Comparison of ENCODE assay signal across 9 cellular contexts in the genomic region with DNA sequence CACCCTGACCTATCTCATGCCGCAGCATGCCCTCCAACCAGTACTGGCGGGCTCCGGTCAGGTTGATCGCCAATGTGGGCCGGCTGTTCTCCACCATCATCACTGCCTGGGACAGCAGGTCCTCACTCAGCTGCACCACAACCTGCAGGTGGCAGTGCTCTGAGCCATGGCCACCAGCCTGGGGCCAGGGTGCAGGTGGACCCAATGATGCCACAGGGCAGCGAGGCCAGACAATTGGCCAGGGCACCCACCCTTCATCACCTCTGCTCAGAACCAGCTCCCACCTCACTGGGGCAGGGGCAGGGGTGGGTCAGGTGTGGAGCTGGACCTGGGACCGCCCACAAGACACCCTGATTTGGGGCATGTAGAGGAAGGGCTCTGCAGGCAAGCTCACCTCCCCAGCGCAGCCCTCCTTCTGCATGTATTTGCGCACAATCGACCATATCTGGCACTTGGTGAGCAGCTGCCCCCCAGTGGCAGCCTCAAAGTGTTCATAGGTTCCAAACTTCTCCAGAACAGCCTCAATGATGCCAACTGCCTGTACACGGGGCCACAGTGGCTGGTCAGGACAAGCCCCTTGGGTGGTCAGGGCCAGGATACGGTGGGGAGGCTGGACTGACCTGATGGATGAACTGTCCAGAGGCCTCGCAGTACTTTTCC. TPM values are rescaled to one million over a fixed set of nuclear protein-coding genes. Genes with fewer than 3 reads are reported as not detected.
A peak's percentile ranks its signal among the peaks of the same experiment; 100 is the strongest.
DNase-seq lines count a peak whose midpoint lies in the region; ATAC-seq and TF ChIP-seq lines count a peak whose summit lies in the region.
"Had no signal": no experiment of that assay in that cellular context is flagged by ENCODE, and none has a peak within 500 bp of the region (broad histone marks: within the 10 kb centered on the region; RNA-seq: fewer than 3 reads in every experiment).

No MANE protein-coding gene starts in this region.

- peaks cover 11% of the 10 kb centered on the region; the same call in 1 of the 2 replicates for H3K36me3 ChIP-seq in IMR-90 (ENCODE audit: control insufficient read depth, insufficient read depth, low read length)
- H3K36me3 ChIP-seq in neuronal stem cell (replicated peaks in 1 of 2; ENCODE audit: control insufficient read depth in 2 of 2, insufficient read depth in 2 of 2, low read length in 2 of 2), result peaks cover 2 to 19% of the 10 kb centered on the region in 2 donors

- no peak overlapping the region for H4K91ac ChIP-seq in IMR-90 (ENCODE audit: insufficient read depth, low read depth, low read length)
- no peak overlapping the region for H4K91ac ChIP-seq in neuronal stem cell (ENCODE audit: low read depth, low read length, poor library complexity)

- H3K27me3 ChIP-seq in IMR-90 (ENCODE audit: control insufficient read depth, insufficient read depth, low read length) (no peaks in the 10 kb centered on the region), neuronal stem cell (ENCODE audit: control insufficient read depth in 3 of 3, insufficient read depth in 3 of 3, low read depth in 1 of 3, low read length in 3 of 3) (peaks cover 0 to 57% (median 5%) of the 10 kb centered on the region in 3 experiments)

- no peak overlapping the region for H3K4ac ChIP-seq in IMR-90 (ENCODE audit: low read depth, low read length)
- no peak overlapping the region for H3K4ac ChIP-seq in neuronal stem cell (ENCODE audit: low read length)

- H2AFZ ChIP-seq in IMR-90 (replicated peaks; ENCODE audit: low read length, poor library complexity) (no peak overlapping the region), neuronal stem cell (ENCODE audit: low read length) (no peak overlapping the region)

- peak; percentile 13; the same call in 1 of the 2 replicates for TF ChIP-seq CTCF in IMR-90 (conservative IDR thresholded peaks at IDR 0.05; ENCODE audit: low read depth, low read length)
- TF ChIP-seq CTCF in activated CD8-positive, alpha-beta T cell treated with anti-CD3 and anti-CD28 coated beads for 36 hours (IDR thresholded peaks at IDR 0.05), result peak; percentile 51

- intact Hi-C loops in activated CD4-positive, alpha-beta T cell treated with anti-CD3 and anti-CD28 coated beads, Interleukin-2, amount 10 ng/mL, durations not matched to agents 24 days and 14 days (cut with micrococcal nuclease), result no loop called here
- intact Hi-C loops in IMR-90 (cut with micrococcal nuclease), result loop anchor here (10.0 kb wide), 1 partner anchor 165 kb away; no protein-coding TSS in a partner anchor
- intact Hi-C loops in activated CD8-positive, alpha-beta T cell treated with anti-CD3 and anti-CD28 coated beads for 36 hours (cut with micrococcal nuclease), result loop anchor here (10.0 kb wide), 1 partner anchor 205 kb away; no protein-coding TSS in a partner anchor

- peaks cover 18% of the 10 kb centered on the region for H3K36me3 Mint-ChIP-seq in activated CD4-positive, alpha-beta T cell treated with anti-CD3 and anti-CD28 coated beads, Interleukin-2, amount 10 ng/mL, durations not matched to agents 24 days and 14 days (ENCODE audit: low read depth)
- peaks cover 7% of the 10 kb centered on the region for H3K36me3 Mint-ChIP-seq in activated CD8-positive, alpha-beta T cell treated with anti-CD3 and anti-CD28 coated beads for 36 hours (ENCODE audit: low read depth)

- H3K4me3 Mint-ChIP-seq in activated CD4-positive, alpha-beta T cell treated with anti-CD3 and anti-CD28 coated beads, Interleukin-2, amount 10 ng/mL, durations not matched to agents 24 days and 14 days, result peak overlapping the region; percentile 74
- H3K4me3 Mint-ChIP-seq in activated CD8-positive, alpha-beta T cell treated with anti-CD3 and anti-CD28 coated beads for 36 hours, result no peak overlapping the region

- no peaks in the 10 kb centered on the region for H3K27me3 Mint-ChIP-seq in activated CD4-positive, alpha-beta T cell treated with anti-CD3 and anti-CD28 coated beads, Interleukin-2, amount 10 ng/mL, durations not matched to agents 24 days and 14 days
- H3K27me3 Mint-ChIP-seq in activated CD8-positive, alpha-beta T cell treated with anti-CD3 and anti-CD28 coated beads for 36 hours, result peaks cover 36% of the 10 kb centered on the region

- H3K9me3 Mint-ChIP-seq in activated CD4-positive, alpha-beta T cell treated with anti-CD3 and anti-CD28 coated beads, Interleukin-2, amount 10 ng/mL, durations not matched to agents 24 days and 14 days, result no peaks in the 10 kb centered on the region
- H3K9me3 Mint-ChIP-seq in activated CD8-positive, alpha-beta T cell treated with anti-CD3 and anti-CD28 coated beads for 36 hours, result no peaks in the 10 kb centered on the region

- ATAC-seq in IMR-90 (ENCODE audit: low read depth), result no peak
- ATAC-seq in activated CD8-positive, alpha-beta T cell treated with anti-CD3 and anti-CD28 coated beads for 36 hours, result no peak

- H4K5ac ChIP-seq in IMR-90 (ENCODE audit: low read depth, low read length), result no peak overlapping the region

- peaks cover 34% of the 10 kb centered on the region for H3K4me1 Mint-ChIP-seq in activated CD4-positive, alpha-beta T cell treated with anti-CD3 and anti-CD28 coated beads, Interleukin-2, amount 10 ng/mL, durations not matched to agents 24 days and 14 days
- peaks cover 26% of the 10 kb centered on the region for H3K4me1 Mint-ChIP-seq in activated CD8-positive, alpha-beta T cell treated with anti-CD3 and anti-CD28 coated beads for 36 hours (ENCODE audit: low read depth)

- no peak overlapping the region for H2BK5ac ChIP-seq in IMR-90 (ENCODE audit: low read depth, low read length, poor library complexity, severe bottlenecking)
- H2BK5ac ChIP-seq in neuronal stem cell (ENCODE audit: low read length), result no peak overlapping the region

- no peak for TF ChIP-seq POLR2A in IMR-90 (IDR thresholded peaks at IDR 0.05; ENCODE audit: low read depth, low read length)

- BruUV-seq in IMR-90 (replicated peaks; lab: Mats Ljungman, UMichigan), result no TSS peak

- H2BK12ac ChIP-seq in neuronal stem cell (ENCODE audit: low read length), result no peak overlapping the region

- H3K27ac Mint-ChIP-seq in activated CD4-positive, alpha-beta T cell treated with anti-CD3 and anti-CD28 coated beads, Interleukin-2, amount 10 ng/mL, durations not matched to agents 24 days and 14 days, result no peak overlapping the region
- H3K27ac Mint-ChIP-seq in activated CD8-positive, alpha-beta T cell treated with anti-CD3 and anti-CD28 coated beads for 36 hours, result no peak overlapping the region

- H3K23ac ChIP-seq in IMR-90 (ENCODE audit: low read depth, low read length) (no peak overlapping the region), neuronal stem cell (ENCODE audit: low read depth, low read length, poor library complexity) (no peak overlapping the region)

- H2AK9ac ChIP-seq in IMR-90 (replicated peaks; ENCODE audit: low read depth, low read length, poor library complexity), result peak overlapping the region; percentile 73

- no peak overlapping the region for H3K56ac ChIP-seq in IMR-90 (ENCODE audit: extremely low read depth, insufficient read depth, low read length)

- no peaks in the 10 kb centered on the region for H3K9me3 ChIP-seq in IMR-90 (ENCODE audit: control insufficient read depth, insufficient read depth, low read length)
- no peaks in the 10 kb centered on the region for H3K9me3 ChIP-seq in neuronal stem cell (replicated peaks in 1 of 2; ENCODE audit: control insufficient read depth in 2 of 2, insufficient read depth in 1 of 2, low read depth in 1 of 2, low read length in 2 of 2)

- no peak overlapping the region for H2BK20ac ChIP-seq in IMR-90 (ENCODE audit: low read depth, low read length)

- no peak overlapping the region for H2BK15ac ChIP-seq in IMR-90 (ENCODE audit: low read depth, low read length)
- H2BK15ac ChIP-seq in neuronal stem cell (ENCODE audit: low read length), result no peak overlapping the region

- no peak overlapping the region for H3K27ac ChIP-seq in IMR-90 (ENCODE audit: insufficient read depth, low read length)
- no peak overlapping the region for H3K27ac ChIP-seq in neuronal stem cell (replicated peaks; ENCODE audit: low read length)

- no peak overlapping the region for H2AK5ac ChIP-seq in IMR-90 (ENCODE audit: low read depth, low read length)
- H2AK5ac ChIP-seq in neuronal stem cell (ENCODE audit: low read depth, low read length), result no peak overlapping the region

- H3K9me1 ChIP-seq in IMR-90 (ENCODE audit: insufficient read depth, low read length), result peaks cover 10% of the 10 kb centered on the region

- peaks cover 27 to 49% of the 10 kb centered on the region in 2 experiments for H3K79me1 ChIP-seq in IMR-90 (ENCODE audit: low read depth in 1 of 2, low read length in 2 of 2)
- H3K79me1 ChIP-seq in neuronal stem cell (ENCODE audit: low read depth, low read length), result peaks cover 3% of the 10 kb centered on the region

- H3K18ac ChIP-seq in IMR-90 (ENCODE audit: low read depth, low read length), result no peak overlapping the region
- H3K18ac ChIP-seq in neuronal stem cell (ENCODE audit: low read length), result peak overlapping the region; percentile 13

- H3K4me3 ChIP-seq in IMR-90 (ENCODE audit: insufficient read depth, low read depth, low read length) (no peak overlapping the region), neuronal stem cell (ENCODE audit: low read length in 2 of 2) (no peak overlapping the region)

- dilution Hi-C loops in IMR-90 (cut with HindIII; ENCODE audit: low sequenced_read_pairs, unreplicated experiment), result no loop called here

- CTCF ChIA-PET in IMR-90 (lab: Yijun Ruan, JAX), result no interaction called here
- CTCF ChIA-PET in activated CD8-positive, alpha-beta T cell treated with anti-CD3 and anti-CD28 coated beads for 36 hours (lab: Charles Lee), result interaction anchor here (0.7 to 16.0 kb wide), 6 partner anchors 9 to 196 kb away, joined by 3 to 209 read pairs (median 3); partner anchors contain the start of genes B3GNT9, FBXL8, HSF4 and NOL3

- no peak overlapping the region for H2BK120ac ChIP-seq in IMR-90 (ENCODE audit: low read depth, low read length)
- H2BK120ac ChIP-seq in neuronal stem cell (ENCODE audit: low read depth, low read length), result no peak overlapping the region

- TF ChIP-seq RAD21 in IMR-90 (IDR thresholded peaks at IDR 0.05; ENCODE audit: low read length), result 0 out of 2 replicates have a peak, but pooled peaks have one; percentile 15

- H4K8ac ChIP-seq in IMR-90 (ENCODE audit: low read depth in 2 of 2, low read length in 2 of 2) (no peak overlapping the region), neuronal stem cell (ENCODE audit: low read depth, low read length) (no peak overlapping the region)

- in situ Hi-C loops in IMR-90 (cut with MboI; ENCODE audit: low sequenced_read_pairs), result no loop called here

- DNase-seq in activated CD4-positive, alpha-beta T cell treated with anti-CD3 and anti-CD28 coated beads, Interleukin-2, amount 10 ng/mL, durations not matched to agents 24 days and 14 days, result peak; percentile 75
- DNase-seq in activated CD4-positive, alpha-beta T cell treated with anti-CD3 and anti-CD28 coated beads, Interleukin-2, amount 50 U/mL, for 48 hours, result no peak
- DNase-seq in IMR-90 (no peak), neuronal stem cell (ENCODE audit: low spot score) (no peak), NCI-H2171 treated with DMSO at 0.1 percent for 48 hours (lab: John Stamatoyannopoulos, UW) (no peak), inferior parietal cortex (ENCODE audit: extremely low spot score) (no peak), cerebellar cortex (ENCODE audit: low spot score) (no peak)
- DNase-seq in activated CD8-positive, alpha-beta T cell treated with anti-CD3 and anti-CD28 coated beads for 36 hours, result peak; percentile 60
- DNase-seq: C1 segment of cervical spinal cord had no signal

- POLR2A ChIA-PET in IMR-90 (lab: Charles Lee; ENCODE audit: unreplicated experiment), result interaction anchor here (0.6 kb wide), 1 partner anchor 78 kb away, joined by 4 read pairs; no protein-coding TSS in a partner anchor
- POLR2A ChIA-PET in activated CD8-positive, alpha-beta T cell treated with anti-CD3 and anti-CD28 coated beads for 36 hours (lab: Charles Lee), result interaction anchor here (4.6 kb wide), 1 partner anchor 14 kb away, joined by 23 read pairs; the partner anchor contains the start of gene HSF4

- peaks cover 34% of the 10 kb centered on the region for H4K20me1 ChIP-seq in IMR-90 (ENCODE audit: insufficient read depth, low read length)

- H3K4me1 ChIP-seq in IMR-90 (ENCODE audit: control insufficient read depth, insufficient read depth, low read length), result peaks cover 12% of the 10 kb centered on the region
- peaks cover 12 to 16% of the 10 kb centered on the region in 2 donors for H3K4me1 ChIP-seq in neuronal stem cell (ENCODE audit: control insufficient read depth in 2 of 2, insufficient read depth in 1 of 2, low read depth in 1 of 2, low read length in 2 of 2)

- H3K14ac ChIP-seq in IMR-90 (replicated peaks; ENCODE audit: low read depth, low read length), result no peak overlapping the region
- no peak overlapping the region for H3K14ac ChIP-seq in neuronal stem cell (ENCODE audit: low read length)

- 57% methylated on average over 2 of the region's 13 CpGs; no CpG with 5 or more reads in 1 of the 2 experiments for WGBS in IMR-90 (ENCODE audit: extremely low coverage in 2 of 2, insufficient read length in 1 of 2), 2 experiments
- no CpG with 5 or more reads among the region's 13 CpGs for WGBS in neuronal stem cell (ENCODE audit: extremely low coverage in 2 of 2, insufficient read length in 2 of 2, insufficient replicate concordance in 1 of 2), 2 donors

- no peak overlapping the region for H3K4me2 ChIP-seq in IMR-90 (ENCODE audit: low read depth, low read length)
- no peak overlapping the region for H3K4me2 ChIP-seq in neuronal stem cell (ENCODE audit: insufficient read depth, low read length, poor library complexity, severe bottlenecking)

- H3K9ac ChIP-seq in IMR-90 (ENCODE audit: low read depth, low read length) (no peak overlapping the region), neuronal stem cell (ENCODE audit: low read depth, low read length, poor library complexity) (peak overlapping the region; percentile 30)

RNA-seq across cellular contexts. Expression of gene MATCAP1, which starts 4.2 kb away (rescaled TPM):
- total RNA-seq in activated CD4-positive, alpha-beta T cell treated with anti-CD3 and anti-CD28 coated beads, Interleukin-2, amount 10 ng/mL, durations not matched to agents 24 days and 14 days, result 51.3 and 55.1 TPM in 2 replicates
- total RNA-seq in IMR-90 (2012; rRNA removed), result 7.5 and 8.2 TPM in 2 replicates
- 43.9 and 47.3 TPM in 2 replicates for polyA plus RNA-seq in IMR-90 (2012; rRNA removed)
- polyA plus RNA-seq in IMR-90 (2012; cell fraction: cytosol; rRNA removed), result 15.4 and 29.8 TPM in 2 replicates
- 309 and 661 TPM in 2 replicates for polyA plus RNA-seq in IMR-90 (2012; cell fraction: nucleus; rRNA removed; ENCODE audit: low replicate concordance)
- total RNA-seq in activated CD8-positive, alpha-beta T cell treated with anti-CD3 and anti-CD28 coated beads for 36 hours, result 10 to 100 TPM; 49.5 to 49.9 TPM
- polyA plus RNA-seq in neuronal stem cell (2013, experiment 1 of 2), result 20.9 TPM
- polyA plus RNA-seq in neuronal stem cell (2013, experiment 2 of 2), result 17.1 TPM

RNA-seq across cellular contexts. Expression of gene NOL3, which starts 9.2 kb away (rescaled TPM):
- total RNA-seq in activated CD4-positive, alpha-beta T cell treated with anti-CD3 and anti-CD28 coated beads, Interleukin-2, amount 10 ng/mL, durations not matched to agents 24 days and 14 days, result 31.0 and 36.7 TPM in 2 replicates
- total RNA-seq in IMR-90 (2012; rRNA removed), result 5.0 and 6.1 TPM in 2 replicates
- 16.9 and 17.2 TPM in 2 replicates for polyA plus RNA-seq in IMR-90 (2012; rRNA removed)
- 17.3 and 24.9 TPM in 2 replicates for polyA plus RNA-seq in IMR-90 (2012; cell fraction: cytosol; rRNA removed)
- 60.1 and 82.3 TPM in 2 replicates for polyA plus RNA-seq in IMR-90 (2012; cell fraction: nucleus; rRNA removed; ENCODE audit: low replicate concordance)
- 10 to 100 TPM; 24.5 to 25.3 TPM for total RNA-seq in activated CD8-positive, alpha-beta T cell treated with anti-CD3 and anti-CD28 coated beads for 36 hours
- polyA plus RNA-seq in neuronal stem cell (2013, experiment 1 of 2), result 2.7 TPM
- polyA plus RNA-seq in neuronal stem cell (2013, experiment 2 of 2), result 2.2 TPM

RNA-seq across cellular contexts. Expression of gene EXOC3L1, which starts 10.4 kb away (rescaled TPM):
- total RNA-seq in activated CD4-positive, alpha-beta T cell treated with anti-CD3 and anti-CD28 coated beads, Interleukin-2, amount 10 ng/mL, durations not matched to agents 24 days and 14 days, result 0.12 TPM in 1 of 2 replicates, not detected in the other
- total RNA-seq in IMR-90 (2012; rRNA removed), result not detected in 2 replicates
- 0.09 TPM in 1 of 2 replicates, not detected in the other for polyA plus RNA-seq in IMR-90 (2012; rRNA removed)
- 0.09 and 0.17 TPM in 2 replicates for polyA plus RNA-seq in IMR-90 (2012; cell fraction: cytosol; rRNA removed)
- 0.36 and 1.0 TPM in 2 replicates for polyA plus RNA-seq in IMR-90 (2012; cell fraction: nucleus; rRNA removed; ENCODE audit: low replicate concordance)
- under 1 TPM in 1 of 2 experiments, not detected in 1; 0.23 TPM for total RNA-seq in activated CD8-positive, alpha-beta T cell treated with anti-CD3 and anti-CD28 coated beads for 36 hours
- not detected for polyA plus RNA-seq in neuronal stem cell (2013, experiment 1 of 2)
- polyA plus RNA-seq in neuronal stem cell (2013, experiment 2 of 2), result 0.03 TPM

RNA-seq across cellular contexts. Expression of gene E2F4, which starts 12.4 kb away (rescaled TPM):
- total RNA-seq in activated CD4-positive, alpha-beta T cell treated with anti-CD3 and anti-CD28 coated beads, Interleukin-2, amount 10 ng/mL, durations not matched to agents 24 days and 14 days, result 165 and 166 TPM in 2 replicates
- total RNA-seq in IMR-90 (2012; rRNA removed), result 57.5 and 63.4 TPM in 2 replicates
- 103 and 106 TPM in 2 replicates for polyA plus RNA-seq in IMR-90 (2012; rRNA removed)
- polyA plus RNA-seq in IMR-90 (2012; cell fraction: cytosol; rRNA removed), result 82.1 and 82.4 TPM in 2 replicates
- polyA plus RNA-seq in IMR-90 (2012; cell fraction: nucleus; rRNA removed; ENCODE audit: low replicate concordance), result 415 and 587 TPM in 2 replicates
- 100 to 1,000 TPM; 104 to 105 TPM for total RNA-seq in activated CD8-positive, alpha-beta T cell treated with anti-CD3 and anti-CD28 coated beads for 36 hours
- polyA plus RNA-seq in neuronal stem cell (2013, experiment 1 of 2), result 43.7 TPM
- polyA plus RNA-seq in neuronal stem cell (2013, experiment 2 of 2), result 41.6 TPM

RNA-seq across cellular contexts. Expression of gene HSF4, which starts 15.0 kb away (rescaled TPM):
- 48.5 and 54.0 TPM in 2 replicates for total RNA-seq in activated CD4-positive, alpha-beta T cell treated with anti-CD3 and anti-CD28 coated beads, Interleukin-2, amount 10 ng/mL, durations not matched to agents 24 days and 14 days
- total RNA-seq in IMR-90 (2012; rRNA removed), result 0.54 and 0.83 TPM in 2 replicates
- 6.7 and 7.5 TPM in 2 replicates for polyA plus RNA-seq in IMR-90 (2012; rRNA removed)
- 0.50 and 2.0 TPM in 2 replicates for polyA plus RNA-seq in IMR-90 (2012; cell fraction: cytosol; rRNA removed)
- polyA plus RNA-seq in IMR-90 (2012; cell fraction: nucleus; rRNA removed; ENCODE audit: low replicate concordance), result 125 and 166 TPM in 2 replicates
- total RNA-seq in activated CD8-positive, alpha-beta T cell treated with anti-CD3 and anti-CD28 coated beads for 36 hours, result 10 to 100 TPM; 56.0 to 73.3 TPM
- 0.36 TPM for polyA plus RNA-seq in neuronal stem cell (2013, experiment 1 of 2)
- 0.48 TPM for polyA plus RNA-seq in neuronal stem cell (2013, experiment 2 of 2)

Comparison
In these comparisons a context has a peak if more than half of its experiments do, and no peak if none do; other contexts are left out.
1. DNase-seq: peak in activated CD4-positive, alpha-beta T cell treated with anti-CD3 and anti-CD28 coated beads, Interleukin-2, amount 10 ng/mL, durations not matched to agents 24 days and 14 days (single experiment) and activated CD8-positive, alpha-beta T cell treated with anti-CD3 and anti-CD28 coated beads for 36 hours (single experiment); none in activated CD4-positive, alpha-beta T cell treated with anti-CD3 and anti-CD28 coated beads, Interleukin-2, amount 50 U/mL, for 48 hours (0 of 2), IMR-90 (single experiment), neuronal stem cell (single experiment), NCI-H2171 treated with DMSO at 0.1 percent for 48 hours (single experiment), inferior parietal cortex (single experiment) and cerebellar cortex (single experiment).